38 cellular contexts compared by ENCODE assay signal in the genomic region with DNA sequence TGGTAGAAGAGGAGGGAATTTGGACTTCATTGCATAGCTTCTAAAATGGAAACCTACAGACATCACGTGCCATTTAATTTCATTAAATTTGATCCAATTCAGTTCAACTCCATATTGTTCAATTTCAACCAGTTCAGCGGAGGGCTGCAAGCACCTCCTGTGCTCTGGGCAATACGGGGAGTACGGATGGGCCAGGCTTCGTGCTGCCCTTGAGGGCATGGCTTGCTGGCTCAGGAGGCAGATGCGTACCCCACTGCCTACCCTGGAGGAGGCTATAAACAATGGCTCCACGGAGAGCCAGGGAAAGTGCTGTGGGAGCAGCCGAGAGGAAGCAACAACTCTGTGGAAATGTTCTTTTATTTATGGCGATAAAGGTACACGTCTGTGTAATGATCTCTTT.
"Had no signal": no experiment of that assay in that cellular context is flagged by ENCODE, and none has a peak within 500 bp of the region (broad histone marks: within the 10 kb centered on the region; RNA-seq: fewer than 3 reads in every experiment).

No MANE protein-coding gene starts in this region.

- H3K36me3 ChIP-seq: adrenal gland, ascending aorta, brain microvascular endothelial cell, breast epithelium, cardiac muscle cell had no signal

- H3K36me3 Mint-ChIP-seq: activated naive CD4-positive, alpha-beta T cell treated with anti-CD3 and anti-CD28 coated beads, Interleukin-2, amount 10 ng/mL, durations not matched to agents 7 days and 5 days; activated naive CD4-positive, alpha-beta T cell treated with anti-CD3 and anti-CD28 coated beads, Interleukin-2, amount 50 U/mL, for 24 hours; activated naive CD4-positive, alpha-beta T cell treated with anti-CD3 and anti-CD28 coated beads, Interleukin-2, amount 50 U/mL, for 72 hours; activated naive CD8-positive, alpha-beta T cell; activated naive CD8-positive, alpha-beta T cell treated with anti-CD3 and anti-CD28 coated beads for 36 hours; activated naive CD8-positive, alpha-beta T cell treated with anti-CD3 and anti-CD28 coated beads, Interleukin-2, amount 10 ng/mL, durations not matched to agents 7 days and 5 days; brain had no signal

- H3K4me1 Mint-ChIP-seq: activated naive CD4-positive, alpha-beta T cell treated with anti-CD3 and anti-CD28 coated beads, Interleukin-2, amount 10 ng/mL, durations not matched to agents 7 days and 5 days; activated naive CD4-positive, alpha-beta T cell treated with anti-CD3 and anti-CD28 coated beads, Interleukin-2, amount 50 U/mL, for 24 hours; activated naive CD8-positive, alpha-beta T cell treated with anti-CD3 and anti-CD28 coated beads for 36 hours; activated naive CD8-positive, alpha-beta T cell treated with anti-CD3 and anti-CD28 coated beads, Interleukin-2, amount 10 ng/mL, durations not matched to agents 7 days and 5 days; activated naive CD8-positive, alpha-beta T cell treated with anti-CD3 and anti-CD28 coated beads, Interleukin-2, amount 50 U/mL, for 24 hours; activated T-helper 17 cell treated with anti-CD3 and anti-CD28 coated beads, Interleukin-2, amount 50 U/mL, for 72 hours; central memory CD8-positive, alpha-beta T cell had no signal

- H3K4me3 ChIP-seq: adrenal gland, ascending aorta, body of pancreas, breast epithelium, cardiac muscle cell had no signal

- H3K27me3 ChIP-seq: ascending aorta, brain microvascular endothelial cell, cardiac muscle cell had no signal

- ATAC-seq: activated naive CD4-positive, alpha-beta T cell treated with anti-CD3 and anti-CD28 coated beads, Interleukin-2, amount 50 U/mL, for 72 hours; activated naive CD8-positive, alpha-beta T cell treated with anti-CD3 and anti-CD28 coated beads, Interleukin-2, amount 50 U/mL, for 24 hours; activated T-cell treated with anti-CD3 and anti-CD28 coated beads, Interleukin-2, amount 50 U/mL, for 4 hours; activated T-cell treated with anti-CD3 and anti-CD28 coated beads, Interleukin-2, amount 50 U/mL, for 72 hours; activated T-helper 17 cell treated with anti-CD3 and anti-CD28 coated beads, Interleukin-2, amount 50 U/mL, for 72 hours; body of pancreas had no signal

- H3K9me3 ChIP-seq: adrenal gland, ascending aorta, body of pancreas, breast epithelium had no signal

- H3K27ac Mint-ChIP-seq: activated naive CD4-positive, alpha-beta T cell treated with anti-CD3 and anti-CD28 coated beads for 36 hours; activated naive CD4-positive, alpha-beta T cell treated with anti-CD3 and anti-CD28 coated beads, Interleukin-2, amount 10 ng/mL, durations not matched to agents 7 days and 5 days; activated naive CD4-positive, alpha-beta T cell treated with anti-CD3 and anti-CD28 coated beads, Interleukin-2, amount 50 U/mL, for 24 hours; activated naive CD4-positive, alpha-beta T cell treated with anti-CD3 and anti-CD28 coated beads, Interleukin-2, amount 50 U/mL, for 72 hours; activated naive CD8-positive, alpha-beta T cell; activated naive CD8-positive, alpha-beta T cell treated with anti-CD3 and anti-CD28 coated beads for 36 hours; activated naive CD8-positive, alpha-beta T cell treated with anti-CD3 and anti-CD28 coated beads, Interleukin-2, amount 10 ng/mL, durations not matched to agents 7 days and 5 days; activated naive CD8-positive, alpha-beta T cell treated with anti-CD3 and anti-CD28 coated beads, Interleukin-2, amount 50 U/mL, for 24 hours; activated T-cell treated with anti-CD3 and anti-CD28 coated beads, Interleukin-2, amount 50 U/mL, for 24 hours; activated T-cell treated with anti-CD3 and anti-CD28 coated beads, Interleukin-2, amount 50 U/mL, for 72 hours; activated T-helper 1 cell treated with anti-CD3 and anti-CD28 coated beads, Interleukin-12 subunit alpha, Interleukin-12 subunit beta, Interleukin-2, Interleukin-4 antibody, amounts not matched to agents 30 ng/mL and 10 ng/mL and 1 ng/mL, durations not matched to agents 14 hours and 24 hours and 36 hours; activated T-helper 17 cell treated with anti-CD3 and anti-CD28 coated beads, Interleukin-2, amount 50 U/mL, for 72 hours; activated T-helper 2 cell treated with anti-CD3 and anti-CD28 coated beads, Interferon-gamma antibody, Interleukin-2, Interleukin-4, amounts not matched to agents 10 μg/mL and 5 μg/mL and 100 μg/mL, durations not matched to agents 14 hours and 24 hours and 36 hours had no signal

- H3K9me3 Mint-ChIP-seq: activated naive CD4-positive, alpha-beta T cell treated with anti-CD3 and anti-CD28 coated beads for 36 hours; activated naive CD4-positive, alpha-beta T cell treated with anti-CD3 and anti-CD28 coated beads, Interleukin-2, amount 10 ng/mL, durations not matched to agents 7 days and 5 days; activated naive CD4-positive, alpha-beta T cell treated with anti-CD3 and anti-CD28 coated beads, Interleukin-2, amount 50 U/mL, for 24 hours; activated naive CD8-positive, alpha-beta T cell treated with anti-CD3 and anti-CD28 coated beads for 36 hours; activated naive CD8-positive, alpha-beta T cell treated with anti-CD3 and anti-CD28 coated beads, Interleukin-2, amount 10 ng/mL, durations not matched to agents 7 days and 5 days; activated naive CD8-positive, alpha-beta T cell treated with anti-CD3 and anti-CD28 coated beads, Interleukin-2, amount 50 U/mL, for 24 hours; activated T-cell treated with anti-CD3 and anti-CD28 coated beads, Interleukin-2, amount 50 U/mL, for 24 hours; activated T-cell treated with anti-CD3 and anti-CD28 coated beads, Interleukin-2, amount 50 U/mL, for 4 hours; activated T-cell treated with anti-CD3 and anti-CD28 coated beads, Interleukin-2, amount 50 U/mL, for 72 hours; activated T-helper 1 cell treated with anti-CD3 and anti-CD28 coated beads, Interleukin-12 subunit alpha, Interleukin-12 subunit beta, Interleukin-2, Interleukin-4 antibody, amounts not matched to agents 30 ng/mL and 10 ng/mL and 1 ng/mL, durations not matched to agents 14 hours and 24 hours and 36 hours; activated T-helper 17 cell treated with anti-CD3 and anti-CD28 coated beads, Interleukin-2, amount 50 U/mL, for 72 hours; activated T-helper 2 cell treated with anti-CD3 and anti-CD28 coated beads, Interferon-gamma antibody, Interleukin-2, Interleukin-4, amounts not matched to agents 10 μg/mL and 5 μg/mL and 100 μg/mL, durations not matched to agents 14 hours and 24 hours and 36 hours had no signal

- H3K4me3 Mint-ChIP-seq: activated naive CD4-positive, alpha-beta T cell treated with anti-CD3 and anti-CD28 coated beads for 36 hours; activated naive CD4-positive, alpha-beta T cell treated with anti-CD3 and anti-CD28 coated beads, Interleukin-2, amount 10 ng/mL, durations not matched to agents 7 days and 5 days; activated naive CD4-positive, alpha-beta T cell treated with anti-CD3 and anti-CD28 coated beads, Interleukin-2, amount 50 U/mL, for 24 hours; activated naive CD8-positive, alpha-beta T cell; activated naive CD8-positive, alpha-beta T cell treated with anti-CD3 and anti-CD28 coated beads for 36 hours; activated naive CD8-positive, alpha-beta T cell treated with anti-CD3 and anti-CD28 coated beads, Interleukin-2, amount 10 ng/mL, durations not matched to agents 7 days and 5 days; activated naive CD8-positive, alpha-beta T cell treated with anti-CD3 and anti-CD28 coated beads, Interleukin-2, amount 50 U/mL, for 24 hours; activated T-cell treated with anti-CD3 and anti-CD28 coated beads, Interleukin-2, amount 50 U/mL, for 24 hours; activated T-cell treated with anti-CD3 and anti-CD28 coated beads, Interleukin-2, amount 50 U/mL, for 4 hours; activated T-cell treated with anti-CD3 and anti-CD28 coated beads, Interleukin-2, amount 50 U/mL, for 72 hours; activated T-helper 1 cell treated with anti-CD3 and anti-CD28 coated beads, Interleukin-12 subunit alpha, Interleukin-12 subunit beta, Interleukin-2, Interleukin-4 antibody, amounts not matched to agents 30 ng/mL and 10 ng/mL and 1 ng/mL, durations not matched to agents 14 hours and 24 hours and 36 hours; activated T-helper 17 cell treated with anti-CD3 and anti-CD28 coated beads, Interleukin-2, amount 50 U/mL, for 72 hours; brain; central memory CD8-positive, alpha-beta T cell had no signal

- H3K27ac ChIP-seq: adrenal gland, ascending aorta, body of pancreas, brain microvascular endothelial cell, breast epithelium, cardiac muscle cell had no signal

- H3K4me1 ChIP-seq: adrenal gland, ascending aorta, body of pancreas, breast epithelium had no signal

- DNase-seq: activated effector memory CD4-positive, alpha-beta T cell treated with anti-CD3 and anti-CD28 coated beads, Interleukin-2, amount 50 U/mL, for 16 hours; activated effector memory CD4-positive, alpha-beta T cell treated with Interleukin-2 at 50 U/mL for 16 hours; activated gamma-delta T cell; activated gamma-delta T cell treated with Interleukin-2 at 50 U/mL for 16 hours; activated naive CD4-positive, alpha-beta T cell; activated naive CD4-positive, alpha-beta T cell treated with anti-CD3 and anti-CD28 coated beads for 36 hours; activated naive CD4-positive, alpha-beta T cell treated with anti-CD3 and anti-CD28 coated beads, Interleukin-2, amount 10 ng/mL, durations not matched to agents 7 days and 5 days; activated naive CD4-positive, alpha-beta T cell treated with anti-CD3 and anti-CD28 coated beads, Interleukin-2, amount 50 U/mL, for 16 hours; activated naive CD4-positive, alpha-beta T cell treated with Interleukin-2 at 50 U/mL for 16 hours; activated naive CD8-positive, alpha-beta T cell treated with anti-CD3 and anti-CD28 coated beads for 36 hours; activated naive CD8-positive, alpha-beta T cell treated with anti-CD3 and anti-CD28 coated beads, Interleukin-2, amount 10 ng/mL, durations not matched to agents 7 days and 5 days; activated naive CD8-positive, alpha-beta T cell treated with anti-CD3 and anti-CD28 coated beads, Interleukin-2, amount 50 U/mL, for 24 hours; activated T-cell treated with anti-CD3 and anti-CD28 coated beads, Interleukin-2, amount 50 U/mL, for 1 hour; activated T-cell treated with anti-CD3 and anti-CD28 coated beads, Interleukin-2, amount 50 U/mL, for 24 hours; activated T-cell treated with anti-CD3 and anti-CD28 coated beads, Interleukin-2, amount 50 U/mL, for 4 hours; activated T-cell treated with anti-CD3 and anti-CD28 coated beads, Interleukin-2, amount 50 U/mL, for 48 hours; activated T-cell treated with anti-CD3 and anti-CD28 coated beads, Interleukin-2, amount 50 U/mL, for 72 hours; adrenal gland; amniotic stem cell; amygdala; anterior cingulate cortex; aorta; body of pancreas; brain microvascular endothelial cell; caudate nucleus; central memory CD4-positive, alpha-beta T cell; cerebellar nuclear complex had no signal

- H3K27me3 Mint-ChIP-seq: activated naive CD4-positive, alpha-beta T cell treated with anti-CD3 and anti-CD28 coated beads, Interleukin-2, amount 10 ng/mL, durations not matched to agents 7 days and 5 days; activated naive CD8-positive, alpha-beta T cell; activated naive CD8-positive, alpha-beta T cell treated with anti-CD3 and anti-CD28 coated beads for 36 hours; activated naive CD8-positive, alpha-beta T cell treated with anti-CD3 and anti-CD28 coated beads, Interleukin-2, amount 10 ng/mL, durations not matched to agents 7 days and 5 days; activated naive CD8-positive, alpha-beta T cell treated with anti-CD3 and anti-CD28 coated beads, Interleukin-2, amount 50 U/mL, for 24 hours; activated T-cell treated with anti-CD3 and anti-CD28 coated beads, Interleukin-2, amount 50 U/mL, for 24 hours; activated T-helper 17 cell treated with anti-CD3 and anti-CD28 coated beads, Interleukin-2, amount 50 U/mL, for 72 hours; central memory CD8-positive, alpha-beta T cell had no signal
